ENCODE assay signal across 12 cellular contexts in the genomic region with DNA sequence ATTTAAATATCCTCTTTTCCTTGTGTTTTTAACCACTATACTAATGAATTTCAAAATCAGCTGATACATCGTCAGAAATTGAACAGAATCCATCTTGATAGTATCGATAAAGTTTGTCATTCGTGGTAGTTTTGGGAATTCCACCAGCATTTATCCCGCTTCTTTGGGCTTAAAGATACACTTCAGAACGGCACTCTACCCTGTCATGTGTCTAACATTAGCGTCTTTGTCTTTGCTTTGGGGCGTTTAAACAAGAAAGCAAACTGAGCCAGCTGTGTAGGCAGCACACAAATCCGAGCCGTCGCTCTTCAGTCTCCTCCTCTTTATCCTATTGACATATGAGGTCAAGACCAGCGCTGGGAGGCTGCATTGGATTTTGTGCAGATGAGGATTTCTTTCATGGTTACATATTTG. TPM values are rescaled to one million over a fixed set of nuclear protein-coding genes. Genes with fewer than 3 reads are reported as not detected.
DNase-seq lines count a peak whose midpoint lies in the region; FAIRE-seq and TF ChIP-seq lines count a peak whose summit lies in the region.
"Had no signal": no experiment of that assay in that cellular context is flagged by ENCODE, and none has a peak within 500 bp of the region (broad histone marks: within the 10 kb centered on the region; RNA-seq: fewer than 3 reads in every experiment).

No MANE protein-coding gene starts in this region.

- H2BK15ac ChIP-seq in neuronal stem cell (ENCODE audit: low read length) = no peak overlapping the region

- H2BK5ac ChIP-seq in neuronal stem cell (ENCODE audit: low read length) = no peak overlapping the region

- H2BK120ac ChIP-seq in neuronal stem cell (ENCODE audit: low read depth, low read length) = no peak overlapping the region

- no peak for TF ChIP-seq CTCF in fibroblast of pulmonary artery (IDR thresholded peaks at IDR 0.05; ENCODE audit: low read length, missing control alignments)
- TF ChIP-seq CTCF in D721Med (IDR thresholded peaks at IDR 0.05; ENCODE audit: insufficient read depth, missing control alignments) = no peak

- H3K9me3 ChIP-seq in HUES64 (ENCODE audit: insufficient read depth, low read depth, low read length) (no peaks in the 10 kb centered on the region), neuronal stem cell (replicated peaks in 1 of 2; ENCODE audit: control insufficient read depth in 2 of 2, insufficient read depth in 1 of 2, low read depth in 1 of 2, low read length in 2 of 2) (peaks cover 0 to 2% of the 10 kb centered on the region in 2 donors), small intestine (ENCODE audit: control insufficient read depth, low read depth) (no peaks in the 10 kb centered on the region)

- H3K9ac ChIP-seq in HUES64 (ENCODE audit: low read depth, low read length) (peak overlapping the region; percentile 22; the same call in 1 of the 2 replicates), neuronal stem cell (ENCODE audit: low read depth, low read length, poor library complexity) (no peak overlapping the region)

- no peak overlapping the region for H3K4ac ChIP-seq in neuronal stem cell (ENCODE audit: low read length)

- no peak overlapping the region for H2BK12ac ChIP-seq in neuronal stem cell (ENCODE audit: low read length)

- no peak for FAIRE-seq in D721Med (lab: Jason Lieb, UNC)
- FAIRE-seq in small intestine (lab: Jason Lieb, UNC) = no peak

- no peak overlapping the region for H3K4me2 ChIP-seq in neuronal stem cell (ENCODE audit: insufficient read depth, low read length, poor library complexity, severe bottlenecking)

- no peak overlapping the region for H4K91ac ChIP-seq in neuronal stem cell (ENCODE audit: low read depth, low read length, poor library complexity)

- H2AFZ ChIP-seq in neuronal stem cell (ENCODE audit: low read length) = peak overlapping the region; percentile 42

- no peak overlapping the region for H3K23ac ChIP-seq in neuronal stem cell (ENCODE audit: low read depth, low read length, poor library complexity)

- peak; percentile 41 for DNase-seq in RPMI7951 (ENCODE audit: low read depth)
- no peak for DNase-seq in fibroblast of pulmonary artery (ENCODE audit: low read depth)
- DNase-seq in neuronal stem cell (ENCODE audit: low spot score) = peak; percentile 23
- DNase-seq in activated effector memory CD4-positive, alpha-beta T cell treated with anti-CD3 and anti-CD28 coated beads, Interleukin-2, amount 50 U/mL, for 16 hours = no peak
- DNase-seq in cerebellar nuclear complex (lab: John Stamatoyannopoulos, UW) = no peak
- DNase-seq in D721Med (ENCODE audit: insufficient read length, low spot score) = no peak
- DNase-seq in small intestine = no peak
- DNase-seq: activated T-cell treated with anti-CD3 and anti-CD28 coated beads, Interleukin-2, amount 50 U/mL, for 1 hour; CD4-positive, alpha-beta memory T cell; erythroblast had no signal

- H3K18ac ChIP-seq in neuronal stem cell (ENCODE audit: low read length) = no peak overlapping the region

- H3K4me3 ChIP-seq in HUES64 (ENCODE audit: low read length) (0 out of 2 replicates have a peak overlapping the region, but pooled peaks have one; percentile 25), fibroblast of pulmonary artery (replicated peaks; ENCODE audit: low read depth, low read length) (peak overlapping the region; percentile 15), neuronal stem cell (ENCODE audit: low read length in 2 of 2) (peak overlapping the region in 1 of 2 donors; percentile 7), small intestine (ENCODE audit: low read depth in 1 of 2, low read length in 2 of 2) (no peak overlapping the region)
- H3K4me3 ChIP-seq: SK-N-MC had no signal

- H3K4me1 ChIP-seq in HUES64 (ENCODE audit: insufficient read depth, low read length) (peaks cover 46% of the 10 kb centered on the region), neuronal stem cell (ENCODE audit: control insufficient read depth in 2 of 2, insufficient read depth in 1 of 2, low read depth in 1 of 2, low read length in 2 of 2) (peaks cover 13 to 33% of the 10 kb centered on the region in 2 donors), small intestine (ENCODE audit: control insufficient read depth in 2 of 2, insufficient read depth in 1 of 2, low read depth in 1 of 2, low read length in 1 of 2) (no peaks in the 10 kb centered on the region)

- H4K8ac ChIP-seq in neuronal stem cell (ENCODE audit: low read depth, low read length) = no peak overlapping the region

- no peak overlapping the region for H2AK5ac ChIP-seq in neuronal stem cell (ENCODE audit: low read depth, low read length)

- H3K14ac ChIP-seq in neuronal stem cell (ENCODE audit: low read length) = no peak overlapping the region

- H3K36me3 ChIP-seq in HUES64 (ENCODE audit: insufficient read depth, low read length) (no peaks in the 10 kb centered on the region), neuronal stem cell (replicated peaks in 1 of 2; ENCODE audit: control insufficient read depth in 2 of 2, insufficient read depth in 2 of 2, low read length in 2 of 2) (peaks cover 0 to 5% of the 10 kb centered on the region in 2 donors), small intestine (ENCODE audit: control insufficient read depth in 2 of 2, insufficient read depth in 2 of 2, low read length in 2 of 2) (no peaks in the 10 kb centered on the region)

- no peaks in the 10 kb centered on the region for H3K27me3 ChIP-seq in HUES64 (ENCODE audit: insufficient read depth, low read length)
- no peaks in the 10 kb centered on the region for H3K27me3 ChIP-seq in neuronal stem cell (ENCODE audit: control insufficient read depth in 3 of 3, insufficient read depth in 3 of 3, low read depth in 1 of 3, low read length in 3 of 3)
- no peaks in the 10 kb centered on the region for H3K27me3 ChIP-seq in small intestine (ENCODE audit: control insufficient read depth in 2 of 2, insufficient read depth in 2 of 2, low read length in 2 of 2)

- 54% methylated on average over 10 of the region's 11 CpGs for WGBS in HUES64
- WGBS in neuronal stem cell (ENCODE audit: extremely low coverage in 2 of 2, insufficient read length in 2 of 2, insufficient replicate concordance in 1 of 2), 2 donors = no CpG with 5 or more reads among the region's 11 CpGs
- WGBS in small intestine, 3 donors = 70 to 83% (median 76%) methylated on average over 11 of the region's 11 CpGs

- H3K27ac ChIP-seq in HUES64 (ENCODE audit: low read depth, low read length) (no peak overlapping the region; the same call in 1 of the 2 replicates), neuronal stem cell (replicated peaks; ENCODE audit: low read length) (no peak overlapping the region), small intestine (ENCODE audit: low read depth in 1 of 2, low read length in 1 of 2) (no peak overlapping the region)
- H3K27ac ChIP-seq: SK-N-MC had no signal

- no peaks in the 10 kb centered on the region for H3K79me1 ChIP-seq in neuronal stem cell (ENCODE audit: low read depth, low read length)

RNA-seq across cellular contexts. Expression of gene NHSL1, which starts 27.5 kb away (rescaled TPM):
- 14.0 TPM for polyA plus RNA-seq in HUES64 (2013, experiment 1 of 2)
- 18.4 TPM for polyA plus RNA-seq in HUES64 (2013, experiment 2 of 2)
- total RNA-seq in RPMI7951 (2014; rRNA removed; shearing (Covaris generic)) = 4.0 and 9.1 TPM in 2 replicates
- polyA plus RNA-seq in neuronal stem cell (2013, experiment 1 of 2) = 21.8 TPM
- polyA plus RNA-seq in neuronal stem cell (2013, experiment 2 of 2) = 24.5 TPM
- 10 to 100 TPM; 11.3 to 26.4 (median 21.3) TPM for polyA plus RNA-seq in small intestine
- polyA plus RNA-seq: CD4-positive, alpha-beta memory T cell had no signal

Comparison
In these comparisons a context has a peak if more than half of its experiments do, and no peak if none do; other contexts are left out.
1. H3K4me3 ChIP-seq: peak in HUES64 (single experiment) and fibroblast of pulmonary artery (single experiment); none in small intestine (0 of 2).
2. DNase-seq: peak in RPMI7951 (single experiment) and neuronal stem cell (single experiment); none in fibroblast of pulmonary artery (single experiment), activated effector memory CD4-positive, alpha-beta T cell treated with anti-CD3 and anti-CD28 coated beads, Interleukin-2, amount 50 U/mL, for 16 hours (single experiment), cerebellar nuclear complex (0 of 2), D721Med (single experiment) and small intestine (single experiment).